In the genomic region with DNA sequence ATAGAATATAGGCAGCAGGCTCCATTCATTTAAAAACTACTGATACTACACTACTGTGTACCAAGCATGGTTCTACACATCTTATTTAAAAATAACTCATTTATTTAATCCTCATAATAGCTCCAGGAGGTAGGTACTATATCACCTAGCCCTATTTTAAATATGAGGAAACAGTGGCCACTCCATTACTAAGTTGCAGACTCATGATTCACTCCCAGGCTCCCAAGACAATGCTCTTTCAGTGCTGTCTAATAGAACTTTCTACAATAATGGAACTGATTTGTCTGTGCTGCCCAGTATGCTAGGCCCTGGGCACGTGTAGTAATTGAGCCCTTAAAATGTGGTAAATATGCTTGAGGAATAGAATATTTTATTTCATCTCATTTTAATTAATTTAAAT, we compare ENCODE assay signal across 19 cellular contexts.
DNase-seq lines count a peak whose midpoint lies in the region; ATAC-seq, FAIRE-seq and TF ChIP-seq lines count a peak whose summit lies in the region.
"Had no signal": no experiment of that assay in that cellular context is flagged by ENCODE, and none has a peak within 500 bp of the region (broad histone marks: within the 10 kb centered on the region; RNA-seq: fewer than 3 reads in every experiment).

No MANE protein-coding gene starts in this region.

- no peak overlapping the region for H3K4me3 Mint-ChIP-seq in astrocyte (ENCODE audit: unreplicated experiment)
- H3K4me3 Mint-ChIP-seq: CD14-positive monocyte had no signal

- 84 to 98% methylated on average over 1 of the region's 1 CpG for WGBS in heart right ventricle, 2 donors

- no peaks in the 10 kb centered on the region for H3K79me2 ChIP-seq in astrocyte (ENCODE audit: insufficient read depth, low read length)

- TF ChIP-seq CTCF in heart right ventricle (IDR thresholded peaks at IDR 0.05) (no peak), astrocyte (IDR thresholded peaks at IDR 0.05; ENCODE audit: insufficient read depth, low read depth, low read length) (no peak), foreskin keratinocyte (conservative IDR thresholded peaks at IDR 0.05) (no peak)

- H3K9ac ChIP-seq in astrocyte (ENCODE audit: low read length) = no peak overlapping the region
- H3K9ac ChIP-seq: KMS-11 had no signal

- H4K20me1 ChIP-seq in astrocyte (ENCODE audit: insufficient read depth, low read length) = no peaks in the 10 kb centered on the region

- no peak for DNase-seq in heart right ventricle
- no peak for DNase-seq in Right ventricle myocardium inferior (ENCODE audit: missing footprints)
- DNase-seq in astrocyte (ENCODE audit: low read depth) = no peak
- peak in 1 of 2 donors; percentile 62 for DNase-seq in foreskin keratinocyte
- no peak for DNase-seq in urothelium cell line (ENCODE audit: low spot score)
- no peak for DNase-seq in NCI-H2227 (lab: John Stamatoyannopoulos, UW; ENCODE audit: unreplicated experiment)
- DNase-seq: COR-L47, NCI-H1092, NCI-H1694, NCI-H446, NCI-H748 treated with DMSO at 0.1 percent for 48 hours, SHP77 had no signal

- no peak overlapping the region for H3K27ac Mint-ChIP-seq in astrocyte (ENCODE audit: unreplicated experiment)
- H3K27ac Mint-ChIP-seq: CD14-positive monocyte had no signal

- H3K9me3 Mint-ChIP-seq in astrocyte (ENCODE audit: unreplicated experiment) = peaks cover 2% of the 10 kb centered on the region

- H3K36me3 Mint-ChIP-seq in astrocyte (ENCODE audit: low read depth, unreplicated experiment) = no peaks in the 10 kb centered on the region
- H3K36me3 Mint-ChIP-seq: CD14-positive monocyte had no signal

- no peak overlapping the region for H2AFZ ChIP-seq in astrocyte (ENCODE audit: low read depth, low read length)

- H3K4me2 ChIP-seq in astrocyte (ENCODE audit: low read length) = no peak overlapping the region
- H3K4me2 ChIP-seq: KMS-11 had no signal

- H3K27me3 ChIP-seq in heart right ventricle = no peaks in the 10 kb centered on the region
- H3K27me3 ChIP-seq in astrocyte (ENCODE audit: insufficient read depth, low read length) = no peaks in the 10 kb centered on the region
- H3K27me3 ChIP-seq in foreskin keratinocyte = no peaks in the 10 kb centered on the region

- FAIRE-seq in astrocyte (lab: Jason Lieb, UNC) (no peak), urothelium cell line (lab: Jason Lieb, UNC) (peak; percentile 30)
- FAIRE-seq: A204.1, GM12878, H1 had no signal

- H3K27ac ChIP-seq in heart right ventricle (peak overlapping the region in 7 of 10 donors; percentile 76 to 89 (median 80)), astrocyte (ENCODE audit: low read depth, low read length) (peak overlapping the region; percentile 90), foreskin keratinocyte (peak overlapping the region; percentile 98)
- H3K27ac ChIP-seq: KMS-11 had no signal

- no peaks in the 10 kb centered on the region for H3K27me3 Mint-ChIP-seq in astrocyte (ENCODE audit: low read depth, unreplicated experiment)

- H3K4me3 ChIP-seq in heart right ventricle (no peak overlapping the region), astrocyte (ENCODE audit: insufficient read depth, low read depth, low read length) (no peak overlapping the region)
- H3K4me3 ChIP-seq: GM12878 had no signal

- H3K9me3 ChIP-seq in heart right ventricle (no peaks in the 10 kb centered on the region), astrocyte (ENCODE audit: insufficient read depth, low read depth, low read length) (no peaks in the 10 kb centered on the region)

- ATAC-seq in heart right ventricle = no peak
- ATAC-seq in Right ventricle myocardium inferior = no peak
- ATAC-seq in foreskin keratinocyte = no peak
- ATAC-seq in GM18519 (IDR thresholded peaks at IDR 0.05; ENCODE audit: low FRiP score, unreplicated experiment) = no peak
- no peak for ATAC-seq in HG03097 (IDR thresholded peaks at IDR 0.05; ENCODE audit: low FRiP score, unreplicated experiment)
- ATAC-seq: GM12878 had no signal

- H3K36me3 ChIP-seq in heart right ventricle = no peaks in the 10 kb centered on the region
- no peaks in the 10 kb centered on the region for H3K36me3 ChIP-seq in astrocyte (ENCODE audit: insufficient read depth, low read length)

- peaks cover 4 to 56% (median 30%) of the 10 kb centered on the region in 9 donors for H3K4me1 ChIP-seq in heart right ventricle
- H3K4me1 ChIP-seq in astrocyte (ENCODE audit: insufficient read depth, low read length) = peaks cover 38% of the 10 kb centered on the region
- peaks cover 69% of the 10 kb centered on the region for H3K4me1 ChIP-seq in foreskin keratinocyte

- intact Hi-C loops in heart right ventricle (cut with DNase I) (loop anchor here in 5 of 10 donors (2.0 to 10.0 kb wide), 5 partner anchors 99 to 117 kb away; no protein-coding TSS in a partner anchor), Right ventricle myocardium inferior (cut with DNase I) (loop anchor here (5.0 kb wide), 2 partner anchors 102 to 113 kb away; no protein-coding TSS in a partner anchor)

- H3K4me1 Mint-ChIP-seq in astrocyte (ENCODE audit: low read depth, unreplicated experiment) = peaks cover 45% of the 10 kb centered on the region
